ENCODE assay signal across 21 cellular contexts in the genomic region with DNA sequence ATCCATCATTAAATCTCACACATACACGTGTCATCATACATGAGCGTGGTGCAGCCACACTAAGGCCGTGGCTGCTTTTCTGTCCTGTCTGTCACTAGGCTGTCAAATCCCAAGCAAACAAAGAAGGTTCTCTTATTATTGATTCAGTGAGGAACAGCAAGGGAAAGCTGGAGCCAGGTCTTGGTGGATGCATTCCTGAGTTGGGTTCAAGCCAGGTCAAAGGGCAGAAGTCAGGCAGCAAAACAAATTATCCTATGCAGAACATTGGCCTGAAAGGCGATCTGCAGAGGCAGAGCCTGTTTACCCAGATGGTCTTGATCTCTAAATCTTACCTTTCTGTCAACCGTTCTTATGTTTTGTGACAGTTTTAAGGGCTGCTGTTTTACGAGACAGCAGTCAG.
"Had no signal": no experiment of that assay in that cellular context is flagged by ENCODE, and none has a peak within 500 bp of the region (broad histone marks: within the 10 kb centered on the region; RNA-seq: fewer than 3 reads in every experiment).

No MANE protein-coding gene starts in this region.

- H3K27me3 ChIP-seq: breast epithelium, gastrocnemius medialis, heart left ventricle, neutrophil, pancreas, spleen, upper lobe of right lung had no signal

- H3K4me3 Mint-ChIP-seq: activated T-cell treated with anti-CD3 and anti-CD28 coated beads, Interleukin-2, amount 50 U/mL, for 72 hours; memory B cell; stimulated activated naive B cell treated with anti-CD40 and anti-IgM and Interleukin-4, amounts not matched to agents 10 μg/mL and 1 μg/mL and 100 μg/mL, for 72 hours; T-helper 17 cell had no signal

- H3K36me3 Mint-ChIP-seq: memory B cell; stimulated activated naive B cell treated with anti-CD40 and anti-IgM and Interleukin-4, amounts not matched to agents 10 μg/mL and 1 μg/mL and 100 μg/mL, for 72 hours had no signal

- H3K4me1 ChIP-seq: breast epithelium, gastrocnemius medialis, heart left ventricle, pancreas, spleen, upper lobe of right lung had no signal

- H3K4me3 ChIP-seq: breast epithelium, gastrocnemius medialis, heart left ventricle, pancreas, spleen, thoracic aorta, upper lobe of right lung had no signal

- FAIRE-seq: astrocyte, pancreas had no signal

- H3K36me3 ChIP-seq: breast epithelium, gastrocnemius medialis, heart left ventricle, neutrophil, pancreas, spleen, thoracic aorta, upper lobe of right lung, WERI-Rb-1 had no signal

- H3K9me3 Mint-ChIP-seq: stimulated activated naive B cell treated with anti-CD40 and anti-IgM and Interleukin-4, amounts not matched to agents 10 μg/mL and 1 μg/mL and 100 μg/mL, for 72 hours had no signal

- DNase-seq: activated CD4-positive, alpha-beta T cell treated with anti-CD3 and anti-CD28 coated beads for 1 hour; activated CD8-positive, alpha-beta memory T cell treated with anti-CD3 and anti-CD28 coated beads for 24 hours; activated effector memory CD4-positive, alpha-beta T cell treated with anti-CD3 and anti-CD28 coated beads, Interleukin-2, amount 50 U/mL, for 16 hours; activated naive CD4-positive, alpha-beta T cell treated with anti-CD3 and anti-CD28 coated beads, Interleukin-2, amount 50 U/mL, for 16 hours; activated T-cell treated with anti-CD3 and anti-CD28 coated beads, Interleukin-2, amount 50 U/mL, for 72 hours; cerebellar nuclear complex; cortex of kidney; gastrocnemius medialis; heart left ventricle; pancreas; spleen; stimulated activated CD4-positive, alpha-beta T cell treated with anti-CD3 and anti-CD28 coated beads, Interleukin-4, amount 100 ng/mL, for 4 hours; stimulated activated naive B cell treated with anti-CD40 and anti-IgM and Interleukin-4, amounts not matched to agents 10 μg/mL and 1 μg/mL and 100 μg/mL, for 72 hours; T-helper 17 cell; upper lobe of right lung; WERI-Rb-1 had no signal

- H3K27ac Mint-ChIP-seq: activated T-cell treated with anti-CD3 and anti-CD28 coated beads, Interleukin-2, amount 50 U/mL, for 72 hours; memory B cell; stimulated activated naive B cell treated with anti-CD40 and anti-IgM and Interleukin-4, amounts not matched to agents 10 μg/mL and 1 μg/mL and 100 μg/mL, for 72 hours; T-helper 17 cell had no signal

- H3K4me1 Mint-ChIP-seq: memory B cell; stimulated activated naive B cell treated with anti-CD40 and anti-IgM and Interleukin-4, amounts not matched to agents 10 μg/mL and 1 μg/mL and 100 μg/mL, for 72 hours; T-helper 17 cell had no signal

- H3K9me3 ChIP-seq: breast epithelium, gastrocnemius medialis, heart left ventricle, neutrophil, pancreas, spleen, thoracic aorta, upper lobe of right lung had no signal

- H3K27ac ChIP-seq: breast epithelium, gastrocnemius medialis, heart left ventricle, neutrophil, pancreas, spleen, thoracic aorta, upper lobe of right lung, WERI-Rb-1 had no signal
